In the genomic region with DNA sequence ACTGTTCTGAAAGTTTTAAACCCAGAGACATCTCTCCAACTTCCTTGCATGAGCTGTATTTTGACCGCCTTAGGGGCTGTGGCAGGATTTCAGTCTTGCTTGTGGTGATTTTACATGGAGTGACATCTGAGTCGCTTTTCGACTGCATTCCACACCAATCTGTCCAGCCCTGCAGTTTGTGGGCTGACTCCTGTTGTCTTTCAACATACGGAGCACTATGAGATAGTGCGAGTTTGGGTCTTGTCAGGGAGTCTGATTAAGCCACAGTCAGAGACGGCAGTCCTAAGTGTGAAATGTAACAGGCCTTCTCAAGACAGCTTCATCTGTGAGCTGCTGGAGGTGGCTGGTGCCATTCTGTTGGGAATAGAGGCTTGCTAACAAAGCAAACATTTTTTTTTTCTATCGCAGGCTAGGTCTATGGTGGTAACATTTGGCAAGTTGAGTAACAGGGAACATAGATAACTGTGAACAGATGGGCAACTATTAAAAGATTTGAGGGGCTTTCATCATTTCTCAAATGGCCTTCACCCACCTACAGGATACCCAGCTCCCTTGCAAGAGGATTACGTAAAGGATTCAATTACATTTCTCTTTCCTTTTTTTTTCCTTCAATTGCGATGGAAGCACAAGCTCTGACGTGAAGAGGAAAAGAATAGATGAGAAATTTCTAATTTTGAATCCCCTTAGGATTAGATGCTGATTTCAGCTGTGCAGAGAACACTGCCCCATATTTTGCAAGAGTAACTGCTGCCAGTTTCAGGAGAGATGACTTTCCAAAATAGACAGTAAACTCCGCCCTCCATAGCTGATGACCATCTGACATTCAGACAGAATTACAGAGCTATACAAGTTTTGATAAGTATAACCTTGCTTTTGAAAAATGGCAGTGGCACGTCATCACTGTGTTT, we compare ENCODE assay signal across 9 cellular contexts. TPM values are rescaled to one million over a fixed set of nuclear protein-coding genes. Genes with fewer than 3 reads are reported as not detected.
A peak's percentile ranks its signal among the peaks of the same experiment; 100 is the strongest.
DNase-seq lines count a peak whose midpoint lies in the region; ATAC-seq and TF ChIP-seq lines count a peak whose summit lies in the region.
"Had no signal": no experiment of that assay in that cellular context is flagged by ENCODE, and none has a peak within 500 bp of the region (broad histone marks: within the 10 kb centered on the region; RNA-seq: fewer than 3 reads in every experiment).

No MANE protein-coding gene starts in this region.

- peak overlapping the region in 3 of 5 donors; percentile 21 to 38 (median 27) for H3K9ac ChIP-seq in subcutaneous abdominal adipose tissue (ENCODE audit: low read length in 5 of 5)

- H3K4me3 ChIP-seq in right atrium auricular region (no peak overlapping the region), subcutaneous abdominal adipose tissue (ENCODE audit: low read depth in 1 of 5, low read length in 5 of 5) (peak overlapping the region in 3 of 5 donors; percentile 2 to 50 (median 12))

- POLR2A ChIA-PET in GM10248 (lab: Yijun Ruan, JAX): no interaction called here

- H3K27ac ChIP-seq in right atrium auricular region (peak overlapping the region; percentile 69 to 77), subcutaneous abdominal adipose tissue (ENCODE audit: low read depth, low read length) (peak overlapping the region; percentile 88)
- H3K27ac ChIP-seq: neutrophil had no signal

- H3K4me1 ChIP-seq in right atrium auricular region (peaks cover 0 to 23% of the 10 kb centered on the region in 2 donors), subcutaneous abdominal adipose tissue (ENCODE audit: control insufficient read depth in 5 of 5, insufficient read depth in 5 of 5, low read length in 5 of 5) (peaks cover 7 to 30% (median 16%) of the 10 kb centered on the region in 5 donors)

- H3K27me3 ChIP-seq in right atrium auricular region (no peaks in the 10 kb centered on the region), subcutaneous abdominal adipose tissue (ENCODE audit: control insufficient read depth in 5 of 5, insufficient read depth in 4 of 5, low read length in 5 of 5) (no peaks in the 10 kb centered on the region)

- no peak for ATAC-seq in GM18520 (IDR thresholded peaks at IDR 0.05; ENCODE audit: unreplicated experiment)

- no peaks in the 10 kb centered on the region for H3K9me3 ChIP-seq in right atrium auricular region
- no peaks in the 10 kb centered on the region for H3K9me3 ChIP-seq in subcutaneous abdominal adipose tissue (ENCODE audit: control insufficient read depth in 5 of 5, low read length in 5 of 5)
- H3K9me3 ChIP-seq: neutrophil had no signal

- H3K36me3 ChIP-seq in right atrium auricular region (peaks cover 6% of the 10 kb centered on the region), subcutaneous abdominal adipose tissue (ENCODE audit: control insufficient read depth in 5 of 5, insufficient read depth in 5 of 5, low read length in 5 of 5) (no peaks in the 10 kb centered on the region)
- H3K36me3 ChIP-seq: neutrophil had no signal

- TF ChIP-seq CTCF in right atrium auricular region (IDR thresholded peaks at IDR 0.05): no peak
- no peak for TF ChIP-seq CTCF in GM10248 (IDR thresholded peaks at IDR 0.05; ENCODE audit: control extremely low read depth, extremely low read depth, low read depth, missing control alignments)

- CTCF ChIA-PET in GM10248 (lab: Yijun Ruan, JAX): interaction anchor here (1.3 to 1.8 kb wide), 2 partner anchors 10 to 124 kb away, joined by 3 to 4 read pairs; no protein-coding TSS in a partner anchor

- peak; percentile 77 for DNase-seq in HS-27A (ENCODE audit: low read depth)
- DNase-seq in amniotic epithelial cell (ENCODE audit: low read depth): peak; percentile 61
- DNase-seq in right atrium auricular region (ENCODE audit: low spot score): no peak
- DNase-seq in pons (ENCODE audit: low spot score): no peak
- no peak for DNase-seq in GM10248 (ENCODE audit: extremely low spot score)
- DNase-seq in mucosa of gallbladder (ENCODE audit: low spot score): no peak

RNA-seq across cellular contexts. Expression of a gene that starts 25.1 kb away (rescaled TPM):
- 10 to 100 TPM; 59.9 to 63.6 TPM for total RNA-seq in right atrium auricular region
- total RNA-seq in mucosa of gallbladder: 32.0 TPM

Comparison
In these comparisons a context has a peak if more than half of its experiments do, and no peak if none do; other contexts are left out.
1. DNase-seq: peak in HS-27A (single experiment) and amniotic epithelial cell (single experiment); none in right atrium auricular region (single experiment), pons (single experiment), GM10248 (single experiment) and mucosa of gallbladder (single experiment).
2. H3K4me3 ChIP-seq: peak in subcutaneous abdominal adipose tissue (3 of 5); none in right atrium auricular region (0 of 2).